In the genomic region with DNA sequence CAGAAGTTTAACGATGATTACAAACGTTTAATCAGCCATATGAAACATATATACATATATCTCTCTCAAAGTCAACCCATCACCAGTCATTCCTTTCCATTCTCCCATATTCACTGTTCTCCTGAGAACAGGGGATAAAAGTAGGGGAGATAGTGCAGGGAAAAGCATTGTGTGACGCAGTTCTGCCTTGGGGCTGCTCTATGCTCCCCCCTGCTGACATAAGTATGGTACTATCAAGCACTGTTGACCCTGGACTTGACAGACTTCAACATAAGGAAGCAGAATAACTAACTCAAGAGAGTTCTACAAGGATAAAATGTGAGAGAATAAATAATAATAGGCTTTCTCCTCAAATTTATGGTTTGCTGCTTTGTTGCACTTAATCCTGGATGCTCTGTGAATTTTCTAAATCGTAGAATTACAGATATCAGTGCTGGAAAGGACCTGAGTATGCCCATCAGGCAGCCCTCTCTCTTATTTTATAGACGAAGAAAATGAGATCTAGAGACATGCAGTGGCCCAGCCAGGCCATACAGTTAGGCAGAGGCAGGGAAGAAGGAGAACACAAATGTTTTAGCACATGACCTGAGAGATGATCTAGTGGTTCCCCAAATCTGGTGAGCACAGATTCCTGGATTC, we compare ENCODE assay signal across 9 cellular contexts.
A peak's percentile ranks its signal among the peaks of the same experiment; 100 is the strongest.
DNase-seq lines count a peak whose midpoint lies in the region; ATAC-seq and TF ChIP-seq lines count a peak whose summit lies in the region.
"Had no signal": no experiment of that assay in that cellular context is flagged by ENCODE, and none has a peak within 500 bp of the region (broad histone marks: within the 10 kb centered on the region; RNA-seq: fewer than 3 reads in every experiment).

No MANE protein-coding gene starts in this region.

- H3K9ac ChIP-seq in KMS-11: no peak overlapping the region
- H3K9ac ChIP-seq: BLaER1 treated with 17β-estradiol and CSF1 and Interleukin-3, amounts not matched to agents 10 nM and 100 nM had no signal

- DNase-seq in NCI-H1417 (lab: John Stamatoyannopoulos, UW): peak; percentile 20 to 70 (median 63)
- DNase-seq in NCI-H1417 treated with DMSO at 0.1 percent for 48 hours (lab: John Stamatoyannopoulos, UW): no peak
- peak; percentile 56 for DNase-seq in RPMI7951 (ENCODE audit: low read depth)
- DNase-seq in choroid plexus epithelial cell (ENCODE audit: low read depth): peak; percentile 68
- DNase-seq in lung (ENCODE audit: low spot score): no peak

- no peak overlapping the region for H2AFZ ChIP-seq in KMS-11 (ENCODE audit: low read depth)

- H4K20me1 ChIP-seq in KMS-11 (ENCODE audit: insufficient read depth): no peaks in the 10 kb centered on the region
- H4K20me1 ChIP-seq: BLaER1 treated with 17β-estradiol and CSF1 and Interleukin-3, amounts not matched to agents 10 nM and 100 nM had no signal

- H3K36me3 Mint-ChIP-seq in stimulated activated memory B cell treated with anti-CD40 and anti-IgM and Interleukin-4, amounts not matched to agents 10 μg/mL and 1 μg/mL and 100 μg/mL, for 72 hours: no peaks in the 10 kb centered on the region

- H3K79me2 ChIP-seq in KMS-11 (ENCODE audit: insufficient read depth, low read depth): no peaks in the 10 kb centered on the region

- no peaks in the 10 kb centered on the region for H3K9me3 ChIP-seq in lung (ENCODE audit: control insufficient read depth in 2 of 2, insufficient read depth in 1 of 2, low read length in 1 of 2)
- H3K9me3 ChIP-seq: BLaER1 treated with 17β-estradiol and CSF1 and Interleukin-3, amounts not matched to agents 10 nM and 100 nM had no signal

- no peak overlapping the region for H3K27ac ChIP-seq in KMS-11
- no peak overlapping the region for H3K27ac ChIP-seq in lung (ENCODE audit: low read depth in 1 of 2, low read length in 1 of 2)
- H3K27ac ChIP-seq: BLaER1 treated with 17β-estradiol and CSF1 and Interleukin-3, amounts not matched to agents 10 nM and 100 nM had no signal

- H3K27me3 ChIP-seq in KMS-11 (ENCODE audit: insufficient read depth, low read depth): no peaks in the 10 kb centered on the region
- no peaks in the 10 kb centered on the region for H3K27me3 ChIP-seq in lung (ENCODE audit: control insufficient read depth, insufficient read depth)
- H3K27me3 ChIP-seq: BLaER1 treated with 17β-estradiol and CSF1 and Interleukin-3, amounts not matched to agents 10 nM and 100 nM had no signal

- H3K4me1 Mint-ChIP-seq in stimulated activated memory B cell treated with anti-CD40 and anti-IgM and Interleukin-4, amounts not matched to agents 10 μg/mL and 1 μg/mL and 100 μg/mL, for 72 hours: no peaks in the 10 kb centered on the region

- H3K4me3 ChIP-seq in KMS-11 (IDR thresholded peaks at IDR 0.05; ENCODE audit: insufficient read depth, low read depth, low read length) (no peak overlapping the region), choroid plexus epithelial cell (ENCODE audit: low read depth, low read length) (no peak overlapping the region), lung (no peak overlapping the region)
- H3K4me3 ChIP-seq: BLaER1 treated with 17β-estradiol and CSF1 and Interleukin-3, amounts not matched to agents 10 nM and 100 nM had no signal

- no peak overlapping the region for H3K4me2 ChIP-seq in KMS-11
- H3K4me2 ChIP-seq: BLaER1 treated with 17β-estradiol and CSF1 and Interleukin-3, amounts not matched to agents 10 nM and 100 nM had no signal

- no peaks in the 10 kb centered on the region for H3K9me3 Mint-ChIP-seq in stimulated activated memory B cell treated with anti-CD40 and anti-IgM and Interleukin-4, amounts not matched to agents 10 μg/mL and 1 μg/mL and 100 μg/mL, for 72 hours

- no peaks in the 10 kb centered on the region for H3K36me3 ChIP-seq in KMS-11 (ENCODE audit: insufficient read depth)
- no peaks in the 10 kb centered on the region for H3K36me3 ChIP-seq in lung (ENCODE audit: control insufficient read depth in 2 of 2, insufficient read depth in 2 of 2, low read length in 2 of 2)
- H3K36me3 ChIP-seq: BLaER1 treated with 17β-estradiol and CSF1 and Interleukin-3, amounts not matched to agents 10 nM and 100 nM had no signal

- H3K27ac Mint-ChIP-seq in stimulated activated memory B cell treated with anti-CD40 and anti-IgM and Interleukin-4, amounts not matched to agents 10 μg/mL and 1 μg/mL and 100 μg/mL, for 72 hours: no peak overlapping the region

- H3K4me3 Mint-ChIP-seq in stimulated activated memory B cell treated with anti-CD40 and anti-IgM and Interleukin-4, amounts not matched to agents 10 μg/mL and 1 μg/mL and 100 μg/mL, for 72 hours: no peak overlapping the region

- peaks cover 9% of the 10 kb centered on the region for H3K27me3 Mint-ChIP-seq in stimulated activated memory B cell treated with anti-CD40 and anti-IgM and Interleukin-4, amounts not matched to agents 10 μg/mL and 1 μg/mL and 100 μg/mL, for 72 hours

- ATAC-seq in lung (ENCODE audit: insufficient read depth, low FRiP score): no peak
- no peak for ATAC-seq in stimulated activated memory B cell treated with anti-CD40 and anti-IgM and Interleukin-4, amounts not matched to agents 10 μg/mL and 1 μg/mL and 100 μg/mL, for 72 hours
- no peak for ATAC-seq in GM21576 (IDR thresholded peaks at IDR 0.05; ENCODE audit: unreplicated experiment)

- TF ChIP-seq CTCF in KMS-11 (conservative IDR thresholded peaks at IDR 0.05; ENCODE audit: low read depth, low read length) (peak; percentile 82), choroid plexus epithelial cell (conservative IDR thresholded peaks at IDR 0.05; ENCODE audit: low read depth, low read length) (peak; percentile 80), lung (IDR thresholded peaks at IDR 0.05; ENCODE audit: control extremely low read depth, extremely low read depth) (peak; percentile 11)

- WGBS in lung, 2 donors: 60 to 65% methylated on average over 5 of the region's 5 CpGs

- peaks cover 6% of the 10 kb centered on the region for H3K4me1 ChIP-seq in KMS-11 (ENCODE audit: low read depth, poor library complexity, severe bottlenecking)
- H3K4me1 ChIP-seq in lung (ENCODE audit: control insufficient read depth in 2 of 2, insufficient read depth in 2 of 2, low read length in 2 of 2): no peaks in the 10 kb centered on the region
- H3K4me1 ChIP-seq: BLaER1 treated with 17β-estradiol and CSF1 and Interleukin-3, amounts not matched to agents 10 nM and 100 nM had no signal

Comparison
In these comparisons a context has a peak if more than half of its experiments do, and no peak if none do; other contexts are left out.
1. DNase-seq: peak in NCI-H1417 (3 of 3), RPMI7951 (single experiment) and choroid plexus epithelial cell (single experiment); none in NCI-H1417 treated with DMSO at 0.1 percent for 48 hours (single experiment) and lung (single experiment).
2. CTCF ChIP-seq: peak in every context shown above with its lines; median percentile 82 in KMS-11; 80 in choroid plexus epithelial cell; 11 in lung.